In genomic region chr5:160685695-160686094, GRCh38 we compare ENCODE assay signal across 9 cellular contexts.
DNase-seq lines count a peak whose midpoint lies in the region; ATAC-seq and TF ChIP-seq lines count a peak whose summit lies in the region.
"Had no signal": no experiment of that assay in that cellular context is flagged by ENCODE, and none has a peak within 500 bp of the region (broad histone marks: within the 10 kb centered on the region; RNA-seq: fewer than 3 reads in every experiment).

No MANE protein-coding gene starts in this region.

- TF ChIP-seq RAD21 in SK-N-SH (IDR thresholded peaks at IDR 0.05; ENCODE audit: low read length): peak; percentile 26; the same call in 1 of the 2 replicates

- H4K20me1 ChIP-seq in SK-N-SH (ENCODE audit: insufficient read depth): no peaks in the 10 kb centered on the region

- H3K4me2 ChIP-seq in SK-N-SH: no peak overlapping the region

- TF ChIP-seq EP300 in SK-N-SH (IDR thresholded peaks at IDR 0.05; ENCODE audit: borderline replicate concordance in 1 of 2, low read depth in 1 of 2, low read length in 1 of 2) (no peak), transverse colon (IDR thresholded peaks at IDR 0.05; ENCODE audit: low read depth) (no peak)

- H3K36me3 Mint-ChIP-seq in WTC11: no peaks in the 10 kb centered on the region
- H3K36me3 Mint-ChIP-seq: CD4-positive, CD25-positive, alpha-beta regulatory T cell had no signal

- H3K27ac ChIP-seq in SK-N-SH (ENCODE audit: low read depth in 2 of 2, low read length in 1 of 2): no peak overlapping the region
- peak overlapping the region; percentile 75 to 83 (median 80) for H3K27ac ChIP-seq in transverse colon
- no peak overlapping the region for H3K27ac ChIP-seq in ascending aorta

- peaks cover 3% of the 10 kb centered on the region for H3K9me3 Mint-ChIP-seq in WTC11

- intact Hi-C loops in transverse colon (cut with DNase I; ENCODE audit: low total_unique reads): no loop called here
- intact Hi-C loops in ascending aorta (cut with DNase I): no loop called here

- CTCF ChIA-PET in SK-N-SH (lab: Yijun Ruan, JAX): no interaction called here
- CTCF ChIA-PET in WTC11 (lab: Charles Lee): no interaction called here

- WGBS in SK-N-SH (ENCODE audit: low lambda C conversion rate): 9% methylated on average over 6 of the region's 6 CpGs
- WGBS in transverse colon (ENCODE audit: low coverage in 1 of 2), 2 donors: 25 to 35% methylated on average over 6 of the region's 6 CpGs

- in situ Hi-C loops in transverse colon (cut with MboI; ENCODE audit: low pct_ligation_motif_present in 1 of 4, low pct_unique_long_range_greater_than_20kb in 1 of 4, low sequenced_read_pairs in 3 of 4): no loop called here

- no peak for ATAC-seq in SK-N-SH treated with all-trans-retinoic acid at 6 μM for 48 hours
- peak; percentile 81 for ATAC-seq in HG03378 (IDR thresholded peaks at IDR 0.05; ENCODE audit: unreplicated experiment)
- ATAC-seq in WTC11: no peak; the same call in none of the 2 replicates

- no peaks in the 10 kb centered on the region; the same call in 1 of the 2 replicates for H3K27me3 Mint-ChIP-seq in WTC11 (ENCODE audit: low read depth)

- H3K4me3 Mint-ChIP-seq in WTC11: no peak overlapping the region

- DNase-seq in SK-N-SH (peak; percentile 18), WTC11 (ENCODE audit: low spot score) (no peak), transverse colon (no peak), OCI-M2 (lab: John Stamatoyannopoulos, UW; ENCODE audit: unreplicated experiment) (no peak), ascending aorta (ENCODE audit: low spot score in 2 of 2) (no peak), pons (ENCODE audit: low spot score) (no peak)

- no peaks in the 10 kb centered on the region for H3F3A ChIP-seq in SK-N-SH (replicated peaks; ENCODE audit: insufficient read depth)

- H3K36me3 ChIP-seq in SK-N-SH (replicated peaks in 1 of 2; ENCODE audit: control insufficient read depth in 1 of 2, insufficient read depth in 2 of 2, low read length in 1 of 2) (no peaks in the 10 kb centered on the region), transverse colon (no peaks in the 10 kb centered on the region), ascending aorta (no peaks in the 10 kb centered on the region)

- H3K9me2 ChIP-seq in SK-N-SH: no peaks in the 10 kb centered on the region

- H2AFZ ChIP-seq in SK-N-SH (ENCODE audit: low read depth): no peak overlapping the region

- H3K9ac ChIP-seq in SK-N-SH: no peak overlapping the region

- no peak overlapping the region for H3K4me3 ChIP-seq in SK-N-SH (ENCODE audit: low read depth in 2 of 2, low read length in 1 of 2)
- H3K4me3 ChIP-seq in transverse colon: no peak overlapping the region
- no peak overlapping the region for H3K4me3 ChIP-seq in ascending aorta

- H3K9me3 ChIP-seq in SK-N-SH: no peaks in the 10 kb centered on the region
- H3K9me3 ChIP-seq in transverse colon: no peaks in the 10 kb centered on the region
- H3K9me3 ChIP-seq in ascending aorta: no peaks in the 10 kb centered on the region

- no peak for TF ChIP-seq POLR2A in transverse colon (IDR thresholded peaks at IDR 0.05)

- H3K27ac Mint-ChIP-seq in WTC11: no peak overlapping the region
- H3K27ac Mint-ChIP-seq: CD4-positive, CD25-positive, alpha-beta regulatory T cell had no signal

- POLR2A ChIA-PET in SK-N-SH (lab: Yijun Ruan, JAX): no interaction called here
- POLR2A ChIA-PET in WTC11 (lab: Charles Lee): no interaction called here

- peaks cover 14% of the 10 kb centered on the region for H3K4me1 Mint-ChIP-seq in WTC11
- H3K4me1 Mint-ChIP-seq: CD4-positive, CD25-positive, alpha-beta regulatory T cell had no signal

- no peaks in the 10 kb centered on the region for H3K79me2 ChIP-seq in SK-N-SH (ENCODE audit: insufficient read depth)

- peak; percentile 28; the same call in 1 of the 2 replicates for TF ChIP-seq CTCF in SK-N-SH (IDR thresholded peaks at IDR 0.05)
- TF ChIP-seq CTCF in WTC11 (IDR thresholded peaks at IDR 0.05): 0 out of 2 replicates have a peak, but pooled peaks have one; percentile 31
- TF ChIP-seq CTCF in transverse colon (IDR thresholded peaks at IDR 0.05): peak in 4 of 5 experiments; percentile 25 to 50 (median 40)
- no peak for TF ChIP-seq CTCF in ascending aorta (IDR thresholded peaks at IDR 0.05)

- H3K4me1 ChIP-seq in SK-N-SH (ENCODE audit: control insufficient read depth in 1 of 2, insufficient read depth in 2 of 2, low read depth in 1 of 2, low read length in 1 of 2) (no peaks in the 10 kb centered on the region), transverse colon (peaks cover 0 to 17% (median 0%) of the 10 kb centered on the region in 4 donors), ascending aorta (no peaks in the 10 kb centered on the region)

- no peaks in the 10 kb centered on the region; the same call in 1 of the 2 replicates for H3K27me3 ChIP-seq in SK-N-SH (ENCODE audit: insufficient read depth)
- no peaks in the 10 kb centered on the region for H3K27me3 ChIP-seq in transverse colon
- H3K27me3 ChIP-seq in ascending aorta: no peaks in the 10 kb centered on the region

TF ChIP-seq in SK-N-SH, 30 proteins besides CTCF, POLR2A, EP300 and RAD21:
- no peak for TF ChIP-seq MAX (IDR thresholded peaks at IDR 0.05; ENCODE audit: low read depth)

TF ChIP-seq in SK-N-SH treated with all-trans-retinoic acid at 6 μM for 48 hours, 23 proteins besides CTCF, POLR2A, EP300 and RAD21 (continues in another document):
- TF ChIP-seq BACH2 (CRISPR knock-in tag; IDR thresholded peaks at IDR 0.05; ENCODE audit: borderline replicate concordance) (no peak), PATZ1 (CRISPR knock-in tag; IDR thresholded peaks at IDR 0.05; ENCODE audit: borderline replicate concordance) (no peak), PPARA (CRISPR knock-in tag; IDR thresholded peaks at IDR 0.05; ENCODE audit: borderline replicate concordance) (no peak), ZFP3 (CRISPR knock-in tag; IDR thresholded peaks at IDR 0.05) (no peak), TOX (CRISPR knock-in tag; IDR thresholded peaks at IDR 0.05; ENCODE audit: borderline replicate concordance) (no peak), ZNF565 (CRISPR knock-in tag; conservative IDR thresholded peaks at IDR 0.05; ENCODE audit: low read depth) (no peak), ARNTL (CRISPR knock-in tag; IDR thresholded peaks at IDR 0.05; ENCODE audit: borderline replicate concordance, low read depth) (no peak), ZC3H10 (CRISPR knock-in tag; IDR thresholded peaks at IDR 0.05) (no peak)

TF ChIP-seq in WTC11, 78 proteins besides CTCF, POLR2A, EP300 and RAD21:
- TF ChIP-seq GRHL2 (CRISPR knock-in tag; IDR thresholded peaks at IDR 0.05; ENCODE audit: insufficient replicate concordance, severe bottlenecking) (no peak), TP53 (CRISPR knock-in tag; IDR thresholded peaks at IDR 0.05) (no peak), SP1 (CRISPR knock-in tag; conservative IDR thresholded peaks at IDR 0.05) (no peak), USF2 (CRISPR knock-in tag; IDR thresholded peaks at IDR 0.05) (no peak), ATF6 (CRISPR knock-in tag; IDR thresholded peaks at IDR 0.05) (no peak), CBFB (CRISPR knock-in tag; IDR thresholded peaks at IDR 0.05; ENCODE audit: low read depth) (no peak), MYBL2 (CRISPR knock-in tag; IDR thresholded peaks at IDR 0.05) (no peak), FOXJ3 (CRISPR knock-in tag; IDR thresholded peaks at IDR 0.05; ENCODE audit: borderline replicate concordance) (no peak), ZSCAN18 (CRISPR knock-in tag; IDR thresholded peaks at IDR 0.05) (no peak), CREB1 (CRISPR knock-in tag; IDR thresholded peaks at IDR 0.05) (no peak)

Comparison
In these comparisons a context has a peak if more than half of its experiments do, and no peak if none do; other contexts are left out.
1. H3K27ac ChIP-seq: peak in transverse colon (4 of 4); none in SK-N-SH (0 of 2) and ascending aorta (0 of 2).
2. CTCF ChIP-seq: peak in SK-N-SH (single experiment), WTC11 (single experiment) and transverse colon (4 of 5); none in ascending aorta (0 of 3).
3. Of the 6 proteins assayed by ChIP-seq in both WTC11 and SK-N-SH: peak only in WTC11: none; only in SK-N-SH: none; in both: CTCF; in neither: 5.